28 cellular contexts compared by ENCODE assay signal in genomic region chr17:71183083-71183697, GRCh38.
"Had no signal": no experiment of that assay in that cellular context is flagged by ENCODE, and none has a peak within 500 bp of the region (broad histone marks: within the 10 kb centered on the region; RNA-seq: fewer than 3 reads in every experiment).

No MANE protein-coding gene starts in this region.

- H3K4me3 Mint-ChIP-seq: activated CD4-positive, alpha-beta memory T cell treated with anti-CD3 and anti-CD28 coated beads for 36 hours; activated CD4-positive, alpha-beta T cell treated with anti-CD3 and anti-CD28 coated beads, Interleukin-2, amount 10 ng/mL, durations not matched to agents 7 days and 5 days; activated T-cell treated with anti-CD3 and anti-CD28 coated beads, Interleukin-2, amount 50 U/mL, for 4 hours had no signal

- ATAC-seq: activated naive CD4-positive, alpha-beta T cell treated with anti-CD3 and anti-CD28 coated beads, Interleukin-2, amount 50 U/mL, for 72 hours; activated T-cell treated with anti-CD3 and anti-CD28 coated beads, Interleukin-2, amount 50 U/mL, for 4 hours; K562 had no signal

- H3K27me3 Mint-ChIP-seq: activated CD4-positive, alpha-beta memory T cell treated with anti-CD3 and anti-CD28 coated beads for 36 hours; activated CD4-positive, alpha-beta T cell treated with anti-CD3 and anti-CD28 coated beads, Interleukin-2, amount 10 ng/mL, durations not matched to agents 7 days and 5 days had no signal

- FAIRE-seq: K562, RCC 7860, TTC549 had no signal

- H3K27ac Mint-ChIP-seq: activated CD4-positive, alpha-beta memory T cell treated with anti-CD3 and anti-CD28 coated beads for 36 hours; activated CD4-positive, alpha-beta T cell treated with anti-CD3 and anti-CD28 coated beads, Interleukin-2, amount 10 ng/mL, durations not matched to agents 7 days and 5 days; activated naive CD4-positive, alpha-beta T cell treated with anti-CD3 and anti-CD28 coated beads, Interleukin-2, amount 50 U/mL, for 72 hours had no signal

- H3K27ac ChIP-seq: brain microvascular endothelial cell, cardiac muscle cell, VCaP had no signal

- DNase-seq: activated CD4-positive, alpha-beta memory T cell treated with anti-CD3 and anti-CD28 coated beads for 36 hours; activated CD4-positive, alpha-beta T cell treated with anti-CD3 and anti-CD28 coated beads, Interleukin-2, amount 10 ng/mL, durations not matched to agents 7 days and 5 days; activated CD4-positive, CD25-positive, alpha-beta regulatory T cell; activated CD8-positive, alpha-beta memory T cell treated with anti-CD3 and anti-CD28 coated beads for 24 hours; activated effector memory CD4-positive, alpha-beta T cell treated with anti-CD3 and anti-CD28 coated beads, Interleukin-2, amount 50 U/mL, for 16 hours; activated naive CD4-positive, alpha-beta T cell treated with Interleukin-2 at 50 U/mL for 16 hours; activated T-cell treated with anti-CD3 and anti-CD28 coated beads, Interleukin-2, amount 50 U/mL, for 4 hours; amygdala; brain microvascular endothelial cell; Karpas-422; NCI-H1048; NCI-H146; NCI-H187 treated with DMSO at 0.1 percent for 48 hours; NCI-H2081 treated with DMSO at 0.1 percent for 48 hours; NCI-H2171; NCI-H226; NCI-H526; NCI-H774; OCI-M1; SIG-M5; T-helper 2 cell; T1000 had no signal

- H3K4me1 Mint-ChIP-seq: activated CD4-positive, alpha-beta T cell treated with anti-CD3 and anti-CD28 coated beads, Interleukin-2, amount 10 ng/mL, durations not matched to agents 7 days and 5 days had no signal

- H3K36me3 ChIP-seq: brain microvascular endothelial cell, cardiac muscle cell had no signal

- H3K4me3 ChIP-seq: cardiac muscle cell, K562 had no signal

- H3K9me3 Mint-ChIP-seq: activated T-cell treated with anti-CD3 and anti-CD28 coated beads, Interleukin-2, amount 50 U/mL, for 4 hours had no signal

- H3K27me3 ChIP-seq: brain microvascular endothelial cell, cardiac muscle cell had no signal

- H3K36me3 Mint-ChIP-seq: activated CD4-positive, alpha-beta memory T cell treated with anti-CD3 and anti-CD28 coated beads for 36 hours; activated naive CD4-positive, alpha-beta T cell treated with anti-CD3 and anti-CD28 coated beads, Interleukin-2, amount 50 U/mL, for 72 hours had no signal
